In the genomic region with DNA sequence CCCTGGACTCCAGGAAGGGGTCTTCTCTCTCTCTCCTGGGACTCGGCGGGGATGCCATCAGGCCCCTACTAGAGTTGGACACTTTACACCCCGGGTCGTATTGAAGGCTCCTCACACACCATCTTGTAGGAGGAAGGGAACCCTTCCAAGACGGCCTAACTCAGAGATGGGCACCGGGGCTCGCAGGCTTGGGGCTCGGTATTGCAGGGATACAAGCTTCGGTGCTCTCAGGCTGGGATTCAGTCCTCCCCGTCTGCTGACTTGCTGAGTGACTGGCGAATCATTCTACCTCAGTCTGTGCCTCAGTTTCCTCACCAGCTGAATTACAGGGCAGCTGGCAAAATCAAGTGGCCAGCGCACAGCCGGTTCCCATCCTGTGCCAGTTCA, we compare ENCODE assay signal across 13 cellular contexts. TPM values are rescaled to one million over a fixed set of nuclear protein-coding genes. Genes with fewer than 3 reads are reported as not detected.
DNase-seq lines count a peak whose midpoint lies in the region; ATAC-seq, FAIRE-seq and TF ChIP-seq lines count a peak whose summit lies in the region.
"Had no signal": no experiment of that assay in that cellular context is flagged by ENCODE, and none has a peak within 500 bp of the region (broad histone marks: within the 10 kb centered on the region; RNA-seq: fewer than 3 reads in every experiment).

No MANE protein-coding gene starts in this region.

- FAIRE-seq in HepG2 (lab: Jason Lieb, UNC), result no peak
- FAIRE-seq: astrocyte had no signal

- no peaks in the 10 kb centered on the region for H3K27me3 ChIP-seq in HepG2 (ENCODE audit: control insufficient read depth in 1 of 2, insufficient read depth in 2 of 2, low read length in 2 of 2)
- H3K27me3 ChIP-seq in MG63, result no peaks in the 10 kb centered on the region

- H4K20me1 ChIP-seq in HepG2 (ENCODE audit: insufficient read depth, low read length), result 0 out of 2 replicates have a peak, but pooled peaks cover 6% of the 10 kb centered on the region

- H3K36me3 Mint-ChIP-seq in T-helper 1 cell treated with Interleukin-12 subunit alpha and Interleukin-12 subunit beta and Interleukin-4 antibody, amounts not matched to agents 30 μg/mL and 1 μg/mL, for 36 hours (ENCODE audit: low read depth), result peaks cover 4% of the 10 kb centered on the region
- H3K36me3 Mint-ChIP-seq in stimulated activated effector memory CD8-positive, alpha-beta T cell treated with anti-CD3 and anti-CD28 coated beads, Interleukin-12 subunit alpha, Interleukin-12 subunit beta, amount 100 ng/mL, for 72 hours, result peaks cover 20% of the 10 kb centered on the region

- H3K4me1 Mint-ChIP-seq in T-helper 1 cell treated with Interleukin-12 subunit alpha and Interleukin-12 subunit beta and Interleukin-4 antibody, amounts not matched to agents 30 μg/mL and 1 μg/mL, for 36 hours (ENCODE audit: low read depth), result peaks cover 47% of the 10 kb centered on the region
- peaks cover 27% of the 10 kb centered on the region for H3K4me1 Mint-ChIP-seq in stimulated activated effector memory CD8-positive, alpha-beta T cell treated with anti-CD3 and anti-CD28 coated beads, Interleukin-12 subunit alpha, Interleukin-12 subunit beta, amount 100 ng/mL, for 72 hours

- intact Hi-C loops in HepG2 (cut with micrococcal nuclease; ENCODE audit: unreplicated experiment), result no loop called here

- H3K9ac ChIP-seq in HepG2 (ENCODE audit: insufficient read depth, low read depth, low read length), result no peak overlapping the region

- peak overlapping the region; percentile 71 for H3K4me2 ChIP-seq in HepG2 (ENCODE audit: low read depth, low read length)

- H3K9me3 ChIP-seq in HepG2 (ENCODE audit: low read length) (no peaks in the 10 kb centered on the region), MG63 (no peaks in the 10 kb centered on the region)

- no TSS peak for BruUV-seq in HepG2 (replicated peaks; lab: Mats Ljungman, UMichigan)

- H3K4me3 Mint-ChIP-seq in T-helper 1 cell treated with Interleukin-12 subunit alpha and Interleukin-12 subunit beta and Interleukin-4 antibody, amounts not matched to agents 30 μg/mL and 1 μg/mL, for 36 hours, result peak overlapping the region; percentile 72
- H3K4me3 Mint-ChIP-seq in stimulated activated effector memory CD8-positive, alpha-beta T cell treated with anti-CD3 and anti-CD28 coated beads, Interleukin-12 subunit alpha, Interleukin-12 subunit beta, amount 100 ng/mL, for 72 hours, result peak overlapping the region; percentile 63

- H3K36me3 ChIP-seq in HepG2 (replicated peaks in 1 of 2; ENCODE audit: control insufficient read depth in 1 of 2, insufficient read depth in 2 of 2, low read length in 2 of 2) (peaks cover 3% of the 10 kb centered on the region in 2 experiments; a peak in 2 of 5 replicates), MG63 (peaks cover 22% of the 10 kb centered on the region)

- DNase-seq in T-helper 1 cell (no peak), HepG2 (ENCODE audit: low spot score) (no peak), MG63 (no peak)
- DNase-seq in stimulated activated effector memory CD8-positive, alpha-beta T cell treated with anti-CD3 and anti-CD28 coated beads, Interleukin-12 subunit alpha, Interleukin-12 subunit beta, amount 100 ng/mL, for 72 hours (ENCODE audit: low spot score in 2 of 2), result no peak
- DNase-seq in stimulated activated naive CD4-positive, alpha-beta T cell treated with Interleukin-2 at 50 U/mL for 16 hours (lab: John Stamatoyannopoulos, UW), result no peak
- DNase-seq: 8988T; KG1; stimulated activated naive CD8-positive, alpha-beta T cell treated with anti-CD3 and anti-CD28 coated beads, Interleukin-15, Interleukin-2, amounts not matched to agents 100 U/mL and 50 U/mL, for 24 hours; T-helper 9 cell had no signal

- in situ Hi-C loops in HepG2 (cut with HindIII; ENCODE audit: extremely low pct_ligation_motif_present, low pct_unique_long_range_greater_than_20kb), result no loop called here

- no peak; the same call in 2 of the 3 replicates for ATAC-seq in HepG2
- ATAC-seq in stimulated activated effector memory CD8-positive, alpha-beta T cell treated with anti-CD3 and anti-CD28 coated beads, Interleukin-12 subunit alpha, Interleukin-12 subunit beta, amount 100 ng/mL, for 72 hours, result no peak
- no peak for ATAC-seq in GM18868 (IDR thresholded peaks at IDR 0.05; ENCODE audit: unreplicated experiment)
- ATAC-seq: stimulated activated naive CD8-positive, alpha-beta T cell treated with anti-CD3 and anti-CD28 coated beads, Interleukin-15, Interleukin-2, amounts not matched to agents 100 U/mL and 50 U/mL, for 24 hours had no signal

- no peak for TF ChIP-seq EP300 in HepG2 (IDR thresholded peaks at IDR 0.05; ENCODE audit: low read depth in 2 of 2, low read length in 2 of 2)
- no peak for TF ChIP-seq EP300 in HepG2 (CRISPR knock-in tag; IDR thresholded peaks at IDR 0.05; ENCODE audit: borderline replicate concordance)

- TF ChIP-seq CTCF in VCaP (conservative IDR thresholded peaks at IDR 0.05), result no peak
- no peak for TF ChIP-seq CTCF in HepG2 (CRISPR knock-in tag; IDR thresholded peaks at IDR 0.05)

- TF ChIP-seq RAD21 in HepG2 (CRISPR knock-in tag; IDR thresholded peaks at IDR 0.05), result no peak

- H2AFZ ChIP-seq in HepG2 (ENCODE audit: low read length), result no peak overlapping the region

- H3K79me2 ChIP-seq in HepG2 (ENCODE audit: insufficient read depth, low read length), result no peaks in the 10 kb centered on the region

- no peaks in the 10 kb centered on the region for H3K27me3 Mint-ChIP-seq in T-helper 1 cell treated with Interleukin-12 subunit alpha and Interleukin-12 subunit beta and Interleukin-4 antibody, amounts not matched to agents 30 μg/mL and 1 μg/mL, for 36 hours (ENCODE audit: low read depth)

- H3K4me3 ChIP-seq in HepG2 (replicated peaks in 1 of 3; ENCODE audit: insufficient read depth in 1 of 3, low read depth in 2 of 3, low read length in 3 of 3) (peak overlapping the region in 1 of 3 experiments; percentile 50; a peak in 1 of 6 replicates), MG63 (no peak overlapping the region)

- peak overlapping the region; percentile 71 for H3K27ac Mint-ChIP-seq in T-helper 1 cell treated with Interleukin-12 subunit alpha and Interleukin-12 subunit beta and Interleukin-4 antibody, amounts not matched to agents 30 μg/mL and 1 μg/mL, for 36 hours
- H3K27ac Mint-ChIP-seq in stimulated activated effector memory CD8-positive, alpha-beta T cell treated with anti-CD3 and anti-CD28 coated beads, Interleukin-12 subunit alpha, Interleukin-12 subunit beta, amount 100 ng/mL, for 72 hours, result peak overlapping the region; percentile 29

- POLR2A ChIA-PET in HepG2 (lab: Yijun Ruan, JAX), result interaction anchor here (0.8 to 1.3 kb wide), 2 partner anchors 11 to 95 kb away, joined by 3 to 4 read pairs; no protein-coding TSS in a partner anchor

- no peaks in the 10 kb centered on the region for H3K9me3 Mint-ChIP-seq in T-helper 1 cell treated with Interleukin-12 subunit alpha and Interleukin-12 subunit beta and Interleukin-4 antibody, amounts not matched to agents 30 μg/mL and 1 μg/mL, for 36 hours
- no peaks in the 10 kb centered on the region for H3K9me3 Mint-ChIP-seq in stimulated activated effector memory CD8-positive, alpha-beta T cell treated with anti-CD3 and anti-CD28 coated beads, Interleukin-12 subunit alpha, Interleukin-12 subunit beta, amount 100 ng/mL, for 72 hours

- H3K4me1 ChIP-seq in HepG2 (ENCODE audit: insufficient read depth, low read length), result peaks cover 43% of the 10 kb centered on the region

- CTCF ChIA-PET in HepG2 (lab: Yijun Ruan, JAX; ENCODE audit: low intra/inter-chr PET ratio, low total read pairs), result no interaction called here

- H3K27ac ChIP-seq in VCaP, result peak overlapping the region; percentile 91
- peak overlapping the region; percentile 81 for H3K27ac ChIP-seq in HepG2 (ENCODE audit: extremely low read length, insufficient read depth, low read length)

- WGBS in HepG2 (ENCODE audit: low lambda C conversion rate), result 67% methylated on average over 6 of the region's 13 CpGs

- no peak for TF ChIP-seq POLR2A in HepG2 (IDR thresholded peaks at IDR 0.05; ENCODE audit: insufficient read depth in 1 of 2, low read depth in 2 of 2, low read length in 2 of 2)

RNA-seq across cellular contexts. Expression of a gene that starts 0.4 kb away (rescaled TPM):
- 6.5 and 8.7 TPM in 2 replicates for total RNA-seq in HepG2 (2016; rRNA removed; fragmentation: Illumina TruSeq; extraction: Trizol)
- 4.5 and 5.7 TPM in 2 replicates for total RNA-seq in HepG2 (2016; cell fraction: cytosol; rRNA removed; fragmentation: Illumina TruSeq; extraction: Trizol; ENCODE audit: low read depth)
- total RNA-seq in HepG2 (2016; cell fraction: insoluble cytoplasmic fraction; rRNA removed; fragmentation: Illumina TruSeq; extraction: Trizol), result 7.8 and 8.1 TPM in 2 replicates
- 6.1 and 7.2 TPM in 2 replicates for total RNA-seq in HepG2 (2016; cell fraction: membrane; rRNA removed; fragmentation: Illumina TruSeq; extraction: Trizol)
- 5.2 and 8.4 TPM in 2 replicates for total RNA-seq in HepG2 (2016; cell fraction: nucleus; rRNA removed; fragmentation: Illumina TruSeq; extraction: Trizol)
- polyA plus RNA-seq in HepG2 (2011; rRNA removed), result 3.1 and 3.6 TPM in 2 replicates
- polyA plus RNA-seq in HepG2 (2011; cell fraction: cytosol; rRNA removed), result 1.9 TPM in 2 replicates
- polyA plus RNA-seq in HepG2 (2011; cell fraction: nucleus; rRNA removed), result 5.0 and 6.7 TPM in 2 replicates
- 5.3 and 5.6 TPM in 2 replicates for polyA plus RNA-seq in HepG2 (2012)
- polyA plus RNA-seq in HepG2 (2016; cell fraction: cytosol; fragmentation: Illumina TruSeq; extraction: Trizol; ENCODE audit: low read depth), result 10.2 and 15.8 TPM in 2 replicates
- 13.4 and 15.5 TPM in 2 replicates for polyA plus RNA-seq in HepG2 (2016; cell fraction: insoluble cytoplasmic fraction; fragmentation: Illumina TruSeq; extraction: Trizol; ENCODE audit: low read depth)
- 10.9 and 14.1 TPM in 2 replicates for polyA plus RNA-seq in HepG2 (2016; cell fraction: membrane; fragmentation: Illumina TruSeq; extraction: Trizol; ENCODE audit: low read depth)
- polyA plus RNA-seq in HepG2 (2016; cell fraction: nucleus; fragmentation: Illumina TruSeq; extraction: Trizol; ENCODE audit: insufficient read depth, low read depth), result 27.8 and 31.7 TPM in 2 replicates
- polyA minus RNA-seq in HepG2 (2011; rRNA and poly(A)+ RNA removed; ENCODE audit: low replicate concordance), result 1.6 and 5.3 TPM in 2 replicates
- 0.20 and 0.62 TPM in 2 replicates for polyA minus RNA-seq in HepG2 (2011; cell fraction: cytosol; rRNA and poly(A)+ RNA removed)
- polyA minus RNA-seq in HepG2 (2011; cell fraction: nucleus; rRNA and poly(A)+ RNA removed), result 4.9 and 5.2 TPM in 2 replicates
- total RNA-seq in MG63 (2014; rRNA removed; shearing (Covaris generic); ENCODE audit: low replicate concordance), result 0.82 and 3.3 TPM in 2 replicates

RNA-seq across cellular contexts. Expression of a gene that starts 24.0 kb away (rescaled TPM):
- 11.1 and 27.1 TPM in 2 replicates for total RNA-seq in HepG2 (2016; rRNA removed; fragmentation: Illumina TruSeq; extraction: Trizol)
- total RNA-seq in HepG2 (2016; cell fraction: cytosol; rRNA removed; fragmentation: Illumina TruSeq; extraction: Trizol; ENCODE audit: low read depth), result 8.6 and 9.6 TPM in 2 replicates
- 11.8 and 24.4 TPM in 2 replicates for total RNA-seq in HepG2 (2016; cell fraction: insoluble cytoplasmic fraction; rRNA removed; fragmentation: Illumina TruSeq; extraction: Trizol)
- 21.8 and 24.8 TPM in 2 replicates for total RNA-seq in HepG2 (2016; cell fraction: membrane; rRNA removed; fragmentation: Illumina TruSeq; extraction: Trizol)
- total RNA-seq in HepG2 (2016; cell fraction: nucleus; rRNA removed; fragmentation: Illumina TruSeq; extraction: Trizol), result 26.2 and 36.2 TPM in 2 replicates
- 24.9 and 26.6 TPM in 2 replicates for polyA plus RNA-seq in HepG2 (2011; rRNA removed)
- 16.8 and 20.7 TPM in 2 replicates for polyA plus RNA-seq in HepG2 (2011; cell fraction: cytosol; rRNA removed)
- polyA plus RNA-seq in HepG2 (2011; cell fraction: nucleus; rRNA removed), result 31.9 and 38.5 TPM in 2 replicates
- 11.0 and 11.8 TPM in 2 replicates for polyA plus RNA-seq in HepG2 (2012)
- 12.8 and 17.1 TPM in 2 replicates for polyA plus RNA-seq in HepG2 (2016; cell fraction: cytosol; fragmentation: Illumina TruSeq; extraction: Trizol; ENCODE audit: low read depth)
- 18.2 and 20.3 TPM in 2 replicates for polyA plus RNA-seq in HepG2 (2016; cell fraction: insoluble cytoplasmic fraction; fragmentation: Illumina TruSeq; extraction: Trizol; ENCODE audit: low read depth)
- 26.1 and 27.9 TPM in 2 replicates for polyA plus RNA-seq in HepG2 (2016; cell fraction: membrane; fragmentation: Illumina TruSeq; extraction: Trizol; ENCODE audit: low read depth)
- polyA plus RNA-seq in HepG2 (2016; cell fraction: nucleus; fragmentation: Illumina TruSeq; extraction: Trizol; ENCODE audit: insufficient read depth, low read depth), result 66.1 and 79.6 TPM in 2 replicates
- 97.2 and 431 TPM in 2 replicates for polyA minus RNA-seq in HepG2 (2011; rRNA and poly(A)+ RNA removed; ENCODE audit: low replicate concordance)
- 10.3 and 11.8 TPM in 2 replicates for polyA minus RNA-seq in HepG2 (2011; cell fraction: cytosol; rRNA and poly(A)+ RNA removed)
- polyA minus RNA-seq in HepG2 (2011; cell fraction: nucleus; rRNA and poly(A)+ RNA removed), result 22.3 and 29.9 TPM in 2 replicates
- 29.5 and 38.8 TPM in 2 replicates for total RNA-seq in MG63 (2014; rRNA removed; shearing (Covaris generic); ENCODE audit: low replicate concordance)
